In genomic region chr4:121728066-121728465, GRCh38 we compare ENCODE assay signal across 14 cellular contexts. TPM values are rescaled to one million over a fixed set of nuclear protein-coding genes. Genes with fewer than 3 reads are reported as not detected.
DNase-seq lines count a peak whose midpoint lies in the region; ATAC-seq and FAIRE-seq lines count a peak whose summit lies in the region.
"Had no signal": no experiment of that assay in that cellular context is flagged by ENCODE, and none has a peak within 500 bp of the region (broad histone marks: within the 10 kb centered on the region; RNA-seq: fewer than 3 reads in every experiment).

No MANE protein-coding gene starts in this region.

- no peaks in the 10 kb centered on the region for H3K36me3 Mint-ChIP-seq in activated CD4-positive, alpha-beta T cell treated with anti-CD3 and anti-CD28 coated beads, Interleukin-2, amount 10 ng/mL, durations not matched to agents 24 days and 14 days (ENCODE audit: low read depth)

- H3K27ac Mint-ChIP-seq in activated CD4-positive, alpha-beta T cell treated with anti-CD3 and anti-CD28 coated beads, Interleukin-2, amount 10 ng/mL, durations not matched to agents 24 days and 14 days, result no peak overlapping the region
- H3K27ac Mint-ChIP-seq: activated T-cell treated with anti-CD3 and anti-CD28 coated beads, Interleukin-2, amount 50 U/mL, for 24 hours had no signal

- no peaks in the 10 kb centered on the region for H3K9me3 Mint-ChIP-seq in activated CD4-positive, alpha-beta T cell treated with anti-CD3 and anti-CD28 coated beads, Interleukin-2, amount 10 ng/mL, durations not matched to agents 24 days and 14 days
- H3K9me3 Mint-ChIP-seq: activated T-cell treated with anti-CD3 and anti-CD28 coated beads, Interleukin-2, amount 50 U/mL, for 24 hours had no signal

- peak; percentile 44 for DNase-seq in activated CD4-positive, alpha-beta T cell treated with anti-CD3 and anti-CD28 coated beads, Interleukin-2, amount 10 ng/mL, durations not matched to agents 24 days and 14 days
- no peak for DNase-seq in activated CD4-positive, alpha-beta T cell treated with anti-CD3 and anti-CD28 coated beads for 4 hours
- DNase-seq in T1000 (lab: John Stamatoyannopoulos, UW) (peak; percentile 55), fibroblast of the conjunctiva (ENCODE audit: low read depth) (peak; percentile 42), urothelium cell line (ENCODE audit: low spot score) (peak; percentile 43), iPS-NIHi7 (ENCODE audit: extremely low spot score) (no peak), left cardiac atrium (no peak)
- DNase-seq in activated CD8-positive, alpha-beta memory T cell treated with anti-CD3 and anti-CD28 coated beads, Interleukin-2, amount 50 U/mL, for 4 hours, result no peak
- DNase-seq: activated CD4-positive, CD25-positive, alpha-beta regulatory T cell treated with anti-CD3 and anti-CD28 coated beads, Interleukin-2, amount 50 U/mL, for 72 hours; activated T-cell treated with anti-CD3 and anti-CD28 coated beads, Interleukin-2, amount 50 U/mL, for 24 hours; stimulated activated CD4-positive, alpha-beta T cell treated with anti-CD3 and anti-CD28 coated beads, Interleukin-12 subunit alpha, Interleukin-12 subunit beta, amount 100 ng/mL, for 4 hours had no signal

- peaks cover 10% of the 10 kb centered on the region for H3K27me3 Mint-ChIP-seq in activated CD4-positive, alpha-beta T cell treated with anti-CD3 and anti-CD28 coated beads, Interleukin-2, amount 10 ng/mL, durations not matched to agents 24 days and 14 days

- intact Hi-C loops in activated CD4-positive, alpha-beta T cell treated with anti-CD3 and anti-CD28 coated beads, Interleukin-2, amount 10 ng/mL, durations not matched to agents 24 days and 14 days (cut with micrococcal nuclease), result loop anchor here (10.0 kb wide), 1 partner anchor 53 kb away; no protein-coding TSS in a partner anchor
- intact Hi-C loops in left cardiac atrium (cut with DNase I), result no loop called here

- peaks cover 5% of the 10 kb centered on the region for H3K4me1 Mint-ChIP-seq in activated CD4-positive, alpha-beta T cell treated with anti-CD3 and anti-CD28 coated beads, Interleukin-2, amount 10 ng/mL, durations not matched to agents 24 days and 14 days

- no peak for FAIRE-seq in urothelium cell line (lab: Jason Lieb, UNC)
- FAIRE-seq: GM12892, GM19239 had no signal

- H3K4me3 Mint-ChIP-seq in activated CD4-positive, alpha-beta T cell treated with anti-CD3 and anti-CD28 coated beads, Interleukin-2, amount 10 ng/mL, durations not matched to agents 24 days and 14 days, result no peak overlapping the region
- H3K4me3 Mint-ChIP-seq: activated T-cell treated with anti-CD3 and anti-CD28 coated beads, Interleukin-2, amount 50 U/mL, for 24 hours had no signal

- no peak for ATAC-seq in left cardiac atrium

RNA-seq across cellular contexts. Expression of gene ANXA5, which starts 31.3 kb away (rescaled TPM):
- 107 TPM in 2 replicates for total RNA-seq in activated CD4-positive, alpha-beta T cell treated with anti-CD3 and anti-CD28 coated beads, Interleukin-2, amount 10 ng/mL, durations not matched to agents 24 days and 14 days
- total RNA-seq in left cardiac atrium, result 100 to 1,000 TPM; 243 to 278 TPM

RNA-seq across cellular contexts. Expression of gene SMIM43, which starts 36.9 kb away (rescaled TPM):
- total RNA-seq in activated CD4-positive, alpha-beta T cell treated with anti-CD3 and anti-CD28 coated beads, Interleukin-2, amount 10 ng/mL, durations not matched to agents 24 days and 14 days, result not detected in 2 replicates
- not detected for total RNA-seq in left cardiac atrium
- total RNA-seq: lower leg skin had no signal

Comparison
In these comparisons a context has a peak if more than half of its experiments do, and no peak if none do; other contexts are left out.
1. DNase-seq: peak in activated CD4-positive, alpha-beta T cell treated with anti-CD3 and anti-CD28 coated beads, Interleukin-2, amount 10 ng/mL, durations not matched to agents 24 days and 14 days (single experiment), T1000 (single experiment), fibroblast of the conjunctiva (single experiment) and urothelium cell line (single experiment); none in activated CD4-positive, alpha-beta T cell treated with anti-CD3 and anti-CD28 coated beads for 4 hours (0 of 2), iPS-NIHi7 (single experiment), left cardiac atrium (single experiment) and activated CD8-positive, alpha-beta memory T cell treated with anti-CD3 and anti-CD28 coated beads, Interleukin-2, amount 50 U/mL, for 4 hours (single experiment).